8 cellular contexts compared by ENCODE assay signal in the genomic region with DNA sequence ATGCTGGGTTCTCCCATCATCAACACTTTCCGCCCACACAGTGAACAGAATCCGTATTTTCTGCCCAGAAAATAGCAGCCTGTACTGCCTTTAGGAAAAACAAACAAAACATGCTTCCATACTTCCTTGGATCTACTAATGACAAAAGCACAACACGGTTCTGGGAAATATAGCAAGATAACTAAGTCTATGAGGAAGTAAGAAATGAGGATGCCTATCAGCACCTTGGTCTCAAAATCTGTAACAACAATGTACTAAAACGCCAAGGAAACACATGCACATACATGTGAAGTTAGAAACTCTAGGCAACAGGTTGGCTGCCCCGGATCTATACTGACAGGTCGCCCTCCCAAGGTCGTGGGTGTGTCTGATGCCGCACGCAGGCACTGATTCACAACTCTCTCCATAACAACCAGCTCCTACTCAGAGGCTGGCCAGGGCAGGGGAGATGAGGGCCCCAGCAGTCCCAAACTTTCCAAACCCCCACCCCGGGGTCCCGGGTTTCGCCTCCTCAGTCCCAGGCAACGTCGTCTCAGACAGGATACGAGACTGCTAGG. TPM values are rescaled to one million over a fixed set of nuclear protein-coding genes. Genes with fewer than 3 reads are reported as not detected.
DNase-seq lines count a peak whose midpoint lies in the region; ATAC-seq and TF ChIP-seq lines count a peak whose summit lies in the region.

No MANE protein-coding gene starts in this region.

- H3K4me3 Mint-ChIP-seq in osteocyte (ENCODE audit: unreplicated experiment) = peak overlapping the region; percentile 89

- H3K36me3 ChIP-seq in Panc1 (ENCODE audit: control insufficient read depth, insufficient read depth, low read length) (peaks cover 3% of the 10 kb centered on the region; the same call in 1 of the 2 replicates), thymus (ENCODE audit: control insufficient read depth, insufficient read depth) (no peaks in the 10 kb centered on the region)

- H3K4me3 ChIP-seq in Panc1 (ENCODE audit: low read depth in 2 of 2, low read length in 2 of 2) (peak overlapping the region; percentile 67 to 88), thymus (ENCODE audit: low read length) (peak overlapping the region; percentile 97)

- DNase-seq in NK-92 treated with Interleukin-12 subunit alpha and Interleukin-12 subunit beta, amount 100 ng/mL, for 24 hours (lab: John Stamatoyannopoulos, UW) = peak; percentile 37
- DNase-seq in NK-92 (lab: John Stamatoyannopoulos, UW; ENCODE audit: unreplicated experiment) (no peak), Panc1 (ENCODE audit: low read depth, low spot score) (no peak), foreskin keratinocyte (peak in 1 of 2 donors; percentile 47), osteocyte (ENCODE audit: extremely low spot score, unreplicated experiment) (peak; percentile 85)
- peak; percentile 87 for DNase-seq in activated effector memory CD4-positive, alpha-beta T cell treated with anti-CD3 and anti-CD28 coated beads, Interleukin-2, amount 50 U/mL, for 16 hours

- WGBS in thymus = 9% methylated on average over 15 of the region's 15 CpGs

- TF ChIP-seq CTCF in Panc1 (IDR thresholded peaks at IDR 0.05) (no peak), foreskin keratinocyte (conservative IDR thresholded peaks at IDR 0.05) (no peak), osteocyte (IDR thresholded peaks at IDR 0.05) (no peak)

- in situ Hi-C loops in Panc1 (cut with HindIII; ENCODE audit: low pct_unique_long_range_greater_than_20kb, low sequenced_read_pairs) = no loop called here

- no TSS peak for BruUV-seq in Panc1 (replicated peaks; lab: Mats Ljungman, UMichigan)

- peak overlapping the region; percentile 89 for H3K27ac ChIP-seq in Panc1 (ENCODE audit: low read length)
- peak overlapping the region; percentile 51 for H3K27ac ChIP-seq in foreskin keratinocyte
- peak overlapping the region; percentile 96 for H3K27ac ChIP-seq in thymus (ENCODE audit: low read depth)

- CTCF ChIA-PET in Panc1 (lab: Charles Lee) = interaction anchor here (0.6 kb wide), 2 partner anchors 49 to 747 kb away, joined by 7 to 9 read pairs; no protein-coding TSS in a partner anchor

- H3K27me3 Mint-ChIP-seq in osteocyte (ENCODE audit: unreplicated experiment) = no peaks in the 10 kb centered on the region

- intact Hi-C loops in Panc1 (cut with micrococcal nuclease; ENCODE audit: unreplicated experiment) = no loop called here

- POLR2A ChIA-PET in Panc1 (lab: Charles Lee) = interaction anchor here (0.6 kb wide), 4 partner anchors 14 to 427 kb away, joined by 4 to 9 read pairs (median 6); no protein-coding TSS in a partner anchor

- H3K4me1 ChIP-seq in Panc1 (ENCODE audit: control insufficient read depth, insufficient read depth, low read length) (peaks cover 10% of the 10 kb centered on the region; the same call in 1 of the 2 replicates), foreskin keratinocyte (no peaks in the 10 kb centered on the region), thymus (ENCODE audit: control insufficient read depth, insufficient read depth, low read length) (peaks cover 9% of the 10 kb centered on the region)

- H3K27me3 ChIP-seq in Panc1 (ENCODE audit: control insufficient read depth, insufficient read depth, low read length) (no peaks in the 10 kb centered on the region), foreskin keratinocyte (no peaks in the 10 kb centered on the region), thymus (ENCODE audit: control insufficient read depth, insufficient read depth) (no peaks in the 10 kb centered on the region)

- H3K4me1 Mint-ChIP-seq in osteocyte (ENCODE audit: unreplicated experiment) = peaks cover 20% of the 10 kb centered on the region

- H3K9me3 Mint-ChIP-seq in osteocyte (ENCODE audit: unreplicated experiment) = no peaks in the 10 kb centered on the region

- H3K9me3 ChIP-seq in Panc1 (ENCODE audit: control insufficient read depth, insufficient read depth, low read depth, low read length) = no peaks in the 10 kb centered on the region
- H3K9me3 ChIP-seq in thymus (ENCODE audit: control insufficient read depth) = no peaks in the 10 kb centered on the region

- ATAC-seq in HG03103 (IDR thresholded peaks at IDR 0.05; ENCODE audit: low read depth, unreplicated experiment) (peak; percentile 15), Panc1 (peak; percentile 64), foreskin keratinocyte (peak; percentile 78)

- H3K36me3 Mint-ChIP-seq in osteocyte (ENCODE audit: unreplicated experiment) = no peaks in the 10 kb centered on the region

- peak overlapping the region; percentile 94 for H3K27ac Mint-ChIP-seq in osteocyte (ENCODE audit: unreplicated experiment)

RNA-seq across cellular contexts. Expression of gene BTBD9, which starts 0.7 kb away (rescaled TPM):
- total RNA-seq in Panc1 (2021; ENCODE audit: unreplicated experiment) (12.8 TPM), foreskin keratinocyte (4.2 and 4.6 TPM in 2 replicates), osteocyte (18.1 and 19.6 TPM in 2 replicates)
- 4.3 TPM for polyA plus RNA-seq in Panc1 (2012; ENCODE audit: insufficient read length)
- polyA plus RNA-seq in foreskin keratinocyte (1.0 and 1.1 TPM in 2 replicates), thymus (2.9 TPM)

Comparison
In these comparisons a context has a peak if more than half of its experiments do, and no peak if none do; other contexts are left out.
1. DNase-seq: peak in NK-92 treated with Interleukin-12 subunit alpha and Interleukin-12 subunit beta, amount 100 ng/mL, for 24 hours (single experiment), activated effector memory CD4-positive, alpha-beta T cell treated with anti-CD3 and anti-CD28 coated beads, Interleukin-2, amount 50 U/mL, for 16 hours (single experiment) and osteocyte (single experiment); none in NK-92 (single experiment) and Panc1 (single experiment).
2. ATAC-seq: peak in every context shown above with its lines; median percentile 78 in foreskin keratinocyte; 64 in Panc1; 15 in HG03103.
3. Peak in every context shown above with its lines, with median percentiles within 50 percentile points of each other: H3K27ac ChIP-seq.